ENCODE assay signal across 8 cellular contexts in the genomic region with DNA sequence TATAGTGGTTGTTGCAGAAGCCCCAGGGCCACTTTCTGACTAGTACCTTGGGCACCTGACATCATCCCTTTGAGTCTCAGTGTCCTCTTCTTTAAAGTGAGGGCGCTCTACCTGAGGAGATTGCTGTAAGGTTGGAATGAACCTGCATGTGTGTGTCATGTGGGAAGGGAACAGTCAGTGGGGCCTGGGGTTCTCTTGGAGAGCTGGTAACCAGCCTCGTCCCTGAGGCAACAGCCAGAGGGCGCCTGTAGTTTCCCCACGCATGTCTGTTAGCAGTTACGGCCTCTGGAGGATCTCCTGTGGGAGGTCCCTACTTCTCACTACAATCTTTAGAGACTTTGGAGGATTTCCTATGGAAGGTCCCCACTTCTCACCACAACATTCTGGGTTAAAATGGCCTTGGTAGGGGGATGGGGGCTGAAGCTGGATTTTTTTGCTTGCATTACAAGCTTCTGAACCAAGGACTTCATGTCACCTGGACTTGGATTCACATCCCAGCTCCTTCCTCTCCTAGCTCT. TPM values are rescaled to one million over a fixed set of nuclear protein-coding genes. Genes with fewer than 3 reads are reported as not detected.
DNase-seq lines count a peak whose midpoint lies in the region; ATAC-seq and TF ChIP-seq lines count a peak whose summit lies in the region.
"Not testable (repeated sequence)": the region's sequence is repeated elsewhere in the genome, so short reads cannot be mapped to it uniquely, and the experiment has no call there.

No MANE protein-coding gene starts in this region.

- H3K27me3 Mint-ChIP-seq in activated naive CD8-positive, alpha-beta T cell; stimulated activated naive CD8-positive, alpha-beta T cell treated with anti-CD3 and anti-CD28 coated beads, Interleukin-15, Interleukin-2, amounts not matched to agents 100 ng/mL and 50 ng/mL, for 24 hours: not testable (repeated sequence)

- peak overlapping the region; percentile 59 for H3K4me2 ChIP-seq in KMS-11

- H3K36me3 ChIP-seq in KMS-11 (ENCODE audit: insufficient read depth); SJCRH30; mucosa of stomach (ENCODE audit: control insufficient read depth, insufficient read depth, low read length): not testable (repeated sequence)

- ATAC-seq in GM21737 (IDR thresholded peaks at IDR 0.05; ENCODE audit: unreplicated experiment) = peak; percentile 23

- peaks cover 18% of the 10 kb centered on the region for H3K79me2 ChIP-seq in KMS-11 (ENCODE audit: insufficient read depth, low read depth)

- H4K20me1 ChIP-seq in KMS-11 (ENCODE audit: insufficient read depth) = not testable (repeated sequence)

- H3K27ac Mint-ChIP-seq in activated naive CD8-positive, alpha-beta T cell = peak overlapping the region; percentile 85
- peak overlapping the region; percentile 89 for H3K27ac Mint-ChIP-seq in stimulated activated naive CD8-positive, alpha-beta T cell treated with anti-CD3 and anti-CD28 coated beads, Interleukin-15, Interleukin-2, amounts not matched to agents 100 ng/mL and 50 ng/mL, for 24 hours

- not testable (repeated sequence) for H3K9me3 ChIP-seq in SJCRH30 (replicated peaks); mucosa of stomach (ENCODE audit: control insufficient read depth, low read length)

- peak overlapping the region; percentile 92 for H3K9ac ChIP-seq in KMS-11
- H3K9ac ChIP-seq in mucosa of stomach (ENCODE audit: low read length) = peak overlapping the region; percentile 95

- H3K27me3 ChIP-seq in KMS-11 (ENCODE audit: insufficient read depth, low read depth); SJCRH30; mucosa of stomach (ENCODE audit: control insufficient read depth, insufficient read depth, low read length): not testable (repeated sequence)

- DNase-seq in DMS53 (lab: John Stamatoyannopoulos, UW) = peak; percentile 86
- DNase-seq in SJCRH30 = peak; percentile 38 to 50
- peak; percentile 41 for DNase-seq in fibroblast of pulmonary artery (ENCODE audit: low read depth)

- H3K4me3 Mint-ChIP-seq in activated naive CD8-positive, alpha-beta T cell = peak overlapping the region; percentile 96
- H3K4me3 Mint-ChIP-seq in stimulated activated naive CD8-positive, alpha-beta T cell treated with anti-CD3 and anti-CD28 coated beads, Interleukin-15, Interleukin-2, amounts not matched to agents 100 ng/mL and 50 ng/mL, for 24 hours = peak overlapping the region; percentile 98

- peaks cover 21% of the 10 kb centered on the region for H3K4me1 Mint-ChIP-seq in activated naive CD8-positive, alpha-beta T cell (ENCODE audit: low read depth)
- H3K4me1 Mint-ChIP-seq in stimulated activated naive CD8-positive, alpha-beta T cell treated with anti-CD3 and anti-CD28 coated beads, Interleukin-15, Interleukin-2, amounts not matched to agents 100 ng/mL and 50 ng/mL, for 24 hours (ENCODE audit: low read depth) = peaks cover 22% of the 10 kb centered on the region

- H3K36me3 Mint-ChIP-seq in activated naive CD8-positive, alpha-beta T cell = not testable (repeated sequence)
- peaks cover 15% of the 10 kb centered on the region for H3K36me3 Mint-ChIP-seq in stimulated activated naive CD8-positive, alpha-beta T cell treated with anti-CD3 and anti-CD28 coated beads, Interleukin-15, Interleukin-2, amounts not matched to agents 100 ng/mL and 50 ng/mL, for 24 hours (ENCODE audit: low read depth)

- H3K4me3 ChIP-seq in KMS-11 (IDR thresholded peaks at IDR 0.05; ENCODE audit: insufficient read depth, low read depth, low read length) (peak overlapping the region; percentile 64), SJCRH30 (peak overlapping the region; percentile 97), fibroblast of pulmonary artery (replicated peaks; ENCODE audit: low read depth, low read length) (peak overlapping the region; percentile 70), mucosa of stomach (ENCODE audit: low read length) (peak overlapping the region; percentile 99)

- H3K27ac ChIP-seq in KMS-11 (peak overlapping the region; percentile 71), SJCRH30 (peak overlapping the region; percentile 80)

- not testable (repeated sequence) for H3K4me1 ChIP-seq in KMS-11 (ENCODE audit: low read depth, poor library complexity, severe bottlenecking); SJCRH30
- peaks cover 14% of the 10 kb centered on the region for H3K4me1 ChIP-seq in mucosa of stomach (ENCODE audit: control insufficient read depth, insufficient read depth, low read length)

- H3K9me3 Mint-ChIP-seq in activated naive CD8-positive, alpha-beta T cell (ENCODE audit: low read depth); stimulated activated naive CD8-positive, alpha-beta T cell treated with anti-CD3 and anti-CD28 coated beads, Interleukin-15, Interleukin-2, amounts not matched to agents 100 ng/mL and 50 ng/mL, for 24 hours: not testable (repeated sequence)

- TF ChIP-seq CTCF in KMS-11 (conservative IDR thresholded peaks at IDR 0.05; ENCODE audit: low read depth, low read length) (0 out of 2 replicates have a peak, but pooled peaks have one; percentile 27), fibroblast of pulmonary artery (IDR thresholded peaks at IDR 0.05; ENCODE audit: low read length, missing control alignments) (peak; percentile 49)

- peak overlapping the region; percentile 93 for H2AFZ ChIP-seq in KMS-11 (ENCODE audit: low read depth)

RNA-seq across cellular contexts. Expression of a gene that starts 0.8 kb away (rescaled TPM):
- 19.6 and 21.3 TPM in 2 replicates for total RNA-seq in SJCRH30 (2014; rRNA removed; shearing (Covaris generic))

Comparison
In these comparisons a context has a peak if more than half of its experiments do, and no peak if none do; other contexts are left out.
1. Peak in every context shown above with its lines: DNase-seq, ATAC-seq, H3K4me3 ChIP-seq and H3K27ac ChIP-seq.